12 cellular contexts compared by ENCODE assay signal in genomic region chr5:119329701-119330100, GRCh38. TPM values are rescaled to one million over a fixed set of nuclear protein-coding genes. Genes with fewer than 3 reads are reported as not detected.
DNase-seq lines count a peak whose midpoint lies in the region; ATAC-seq and TF ChIP-seq lines count a peak whose summit lies in the region.
"Had no signal": no experiment of that assay in that cellular context is flagged by ENCODE, and none has a peak within 500 bp of the region (broad histone marks: within the 10 kb centered on the region; RNA-seq: fewer than 3 reads in every experiment).

No MANE protein-coding gene starts in this region.

- H3K9me3 ChIP-seq in BLaER1 treated with 17β-estradiol and CSF1 and Interleukin-3, amounts not matched to agents 10 nM and 100 nM (replicated peaks in 1 of 11) = peaks cover 0 to 8% (median 0%) of the 10 kb centered on the region in 11 experiments; a peak in 4 of 22 replicates
- H3K9me3 ChIP-seq: heart right ventricle, pancreas had no signal

- POLR2A ChIA-PET in naive thymus-derived CD8-positive, alpha-beta T cell (lab: Charles Lee) = interaction anchor here (1.1 to 5.6 kb wide), 11 partner anchors 11 to 62 kb away, joined by 3 to 37 read pairs (median 5); no protein-coding TSS in a partner anchor

- no peak for DNase-seq in activated naive CD8-positive, alpha-beta T cell treated with anti-CD3 and anti-CD28 coated beads, Interleukin-2, amount 50 U/mL, for 24 hours
- no peak for DNase-seq in naive thymus-derived CD8-positive, alpha-beta T cell
- DNase-seq in OCI-M2 (lab: John Stamatoyannopoulos, UW; ENCODE audit: unreplicated experiment) = no peak
- no peak for DNase-seq in NCI-H2196 treated with DMSO at 0.1 percent for 48 hours (lab: John Stamatoyannopoulos, UW; ENCODE audit: unreplicated experiment)
- no peak for DNase-seq in brain microvascular endothelial cell
- DNase-seq: heart right ventricle, NCI-H1105, NCI-H526 treated with DMSO at 0.1 percent for 48 hours, pancreas had no signal

- H3K4me3 Mint-ChIP-seq in activated naive CD8-positive, alpha-beta T cell treated with anti-CD3 and anti-CD28 coated beads, Interleukin-2, amount 50 U/mL, for 24 hours = peak overlapping the region; percentile 65
- peak overlapping the region; percentile 43 to 87 (median 81) for H3K4me3 Mint-ChIP-seq in naive thymus-derived CD8-positive, alpha-beta T cell

- H3K27me3 Mint-ChIP-seq in activated naive CD8-positive, alpha-beta T cell treated with anti-CD3 and anti-CD28 coated beads, Interleukin-2, amount 50 U/mL, for 24 hours = no peaks in the 10 kb centered on the region
- no peaks in the 10 kb centered on the region for H3K27me3 Mint-ChIP-seq in naive thymus-derived CD8-positive, alpha-beta T cell

- peaks cover 0 to 31% (median 6%) of the 10 kb centered on the region in 11 experiments; a peak in 11 of 22 replicates for H3K36me3 ChIP-seq in BLaER1 treated with 17β-estradiol and CSF1 and Interleukin-3, amounts not matched to agents 10 nM and 100 nM
- H3K36me3 ChIP-seq in KMS-11 (ENCODE audit: insufficient read depth) (no peaks in the 10 kb centered on the region), brain microvascular endothelial cell (replicated peaks) (no peaks in the 10 kb centered on the region)
- H3K36me3 ChIP-seq: heart right ventricle, pancreas had no signal

- 0 out of 2 replicates have a peak overlapping the region, but pooled peaks have one; percentile 31 for H2AFZ ChIP-seq in KMS-11 (ENCODE audit: low read depth)

- H4K20me1 ChIP-seq in BLaER1 treated with 17β-estradiol and CSF1 and Interleukin-3, amounts not matched to agents 10 nM and 100 nM = peaks cover 0 to 45% (median 0%) of the 10 kb centered on the region in 11 experiments; a peak in 3 of 22 replicates
- H4K20me1 ChIP-seq in KMS-11 (ENCODE audit: insufficient read depth) = no peaks in the 10 kb centered on the region

- peaks cover 29% of the 10 kb centered on the region for H3K79me2 ChIP-seq in KMS-11 (ENCODE audit: insufficient read depth, low read depth)

- H3K27ac Mint-ChIP-seq in activated naive CD8-positive, alpha-beta T cell treated with anti-CD3 and anti-CD28 coated beads, Interleukin-2, amount 50 U/mL, for 24 hours = peak overlapping the region; percentile 98
- peak overlapping the region; percentile 89 to 99 (median 96) for H3K27ac Mint-ChIP-seq in naive thymus-derived CD8-positive, alpha-beta T cell

- H3K4me1 Mint-ChIP-seq in activated naive CD8-positive, alpha-beta T cell treated with anti-CD3 and anti-CD28 coated beads, Interleukin-2, amount 50 U/mL, for 24 hours = peaks cover 97% of the 10 kb centered on the region
- H3K4me1 Mint-ChIP-seq in naive thymus-derived CD8-positive, alpha-beta T cell = peaks cover 58 to 95% (median 91%) of the 10 kb centered on the region in 4 donors

- H3K27ac ChIP-seq in BLaER1 treated with 17β-estradiol and CSF1 and Interleukin-3, amounts not matched to agents 10 nM and 100 nM = peak overlapping the region in 6 of 11 experiments; percentile 0 to 53 (median 36); a peak in 7 of 22 replicates
- H3K27ac ChIP-seq in KMS-11 (peak overlapping the region; percentile 57), brain microvascular endothelial cell (no peak overlapping the region)
- H3K27ac ChIP-seq: pancreas had no signal

- no peak overlapping the region for H3K9ac ChIP-seq in BLaER1 treated with 17β-estradiol and CSF1 and Interleukin-3, amounts not matched to agents 10 nM and 100 nM
- H3K9ac ChIP-seq in KMS-11 = no peak overlapping the region; the same call in 1 of the 2 replicates

- H3K4me2 ChIP-seq in BLaER1 treated with 17β-estradiol and CSF1 and Interleukin-3, amounts not matched to agents 10 nM and 100 nM = peak overlapping the region; percentile 26 to 69 (median 57); a peak in 17 of 22 replicates
- peak overlapping the region; percentile 84 for H3K4me2 ChIP-seq in KMS-11

- peaks cover 11% of the 10 kb centered on the region for H3K36me3 Mint-ChIP-seq in activated naive CD8-positive, alpha-beta T cell treated with anti-CD3 and anti-CD28 coated beads, Interleukin-2, amount 50 U/mL, for 24 hours (ENCODE audit: low read depth)
- peaks cover 0 to 4% (median 3%) of the 10 kb centered on the region in 3 donors for H3K36me3 Mint-ChIP-seq in naive thymus-derived CD8-positive, alpha-beta T cell

- no peak for ATAC-seq in activated naive CD8-positive, alpha-beta T cell treated with anti-CD3 and anti-CD28 coated beads, Interleukin-2, amount 50 U/mL, for 24 hours
- no peak for ATAC-seq in naive thymus-derived CD8-positive, alpha-beta T cell
- no peak for ATAC-seq in GM18517 (IDR thresholded peaks at IDR 0.05; ENCODE audit: unreplicated experiment)
- ATAC-seq: pancreas had no signal

- H3K4me1 ChIP-seq in BLaER1 treated with 17β-estradiol and CSF1 and Interleukin-3, amounts not matched to agents 10 nM and 100 nM = peaks cover 60 to 92% (median 79%) of the 10 kb centered on the region in 10 experiments
- H3K4me1 ChIP-seq in KMS-11 (ENCODE audit: low read depth, poor library complexity, severe bottlenecking) = peaks cover 89% of the 10 kb centered on the region

- TF ChIP-seq CTCF in KMS-11 (conservative IDR thresholded peaks at IDR 0.05; ENCODE audit: low read depth, low read length) (no peak), brain microvascular endothelial cell (IDR thresholded peaks at IDR 0.05; ENCODE audit: low read depth, low read length, missing control alignments) (no peak)

- no peak overlapping the region for H3K4me3 ChIP-seq in BLaER1 treated with 17β-estradiol and CSF1 and Interleukin-3, amounts not matched to agents 10 nM and 100 nM
- no peak overlapping the region for H3K4me3 ChIP-seq in KMS-11 (IDR thresholded peaks at IDR 0.05; ENCODE audit: insufficient read depth, low read depth, low read length)
- no peak overlapping the region for H3K4me3 ChIP-seq in brain microvascular endothelial cell (ENCODE audit: low read depth, low read length)
- H3K4me3 ChIP-seq: heart right ventricle, pancreas had no signal

- no peaks in the 10 kb centered on the region for H3K9me3 Mint-ChIP-seq in activated naive CD8-positive, alpha-beta T cell treated with anti-CD3 and anti-CD28 coated beads, Interleukin-2, amount 50 U/mL, for 24 hours
- peaks cover 0 to 8% (median 0%) of the 10 kb centered on the region in 9 donors for H3K9me3 Mint-ChIP-seq in naive thymus-derived CD8-positive, alpha-beta T cell

- in situ Hi-C loops in brain microvascular endothelial cell (cut with HindIII; ENCODE audit: low pct_ligation_motif_present, low sequenced_read_pairs) = no loop called here

- H3K27me3 ChIP-seq in BLaER1 treated with 17β-estradiol and CSF1 and Interleukin-3, amounts not matched to agents 10 nM and 100 nM = no peaks in the 10 kb centered on the region
- no peaks in the 10 kb centered on the region for H3K27me3 ChIP-seq in KMS-11 (ENCODE audit: insufficient read depth, low read depth)
- H3K27me3 ChIP-seq in brain microvascular endothelial cell (replicated peaks) = no peaks in the 10 kb centered on the region
- H3K27me3 ChIP-seq: heart right ventricle, pancreas had no signal

RNA-seq across cellular contexts. Expression of gene TNFAIP8, which starts 26.1 kb away (rescaled TPM):
- 100 to 1,000 TPM; 176 to 177 TPM for total RNA-seq in naive thymus-derived CD8-positive, alpha-beta T cell
- polyA plus RNA-seq in naive thymus-derived CD8-positive, alpha-beta T cell = 100 to 1,000 TPM; 175 to 220 (median 188) TPM
